Comparison of ENCODE assay signal across 1 cellular context in genomic region chr17:66432558-66432957, GRCh38.
TF ChIP-seq lines count a peak whose summit lies in the region.

No MANE protein-coding gene starts in this region.

TF ChIP-seq in HepG2, 621 proteins besides CTCF, POLR2A, EP300 and RAD21 (continued from another document):
- TF ChIP-seq SP140L (CRISPR knock-in tag; IDR thresholded peaks at IDR 0.05; ENCODE audit: borderline replicate concordance) (no peak), ZNF3 (CRISPR knock-in tag; IDR thresholded peaks at IDR 0.05) (peak; percentile 94), FOSL1 (CRISPR knock-in tag; IDR thresholded peaks at IDR 0.05; ENCODE audit: borderline replicate concordance) (no peak)
